Comparison of ENCODE assay signal across 1 cellular context in the genomic region with DNA sequence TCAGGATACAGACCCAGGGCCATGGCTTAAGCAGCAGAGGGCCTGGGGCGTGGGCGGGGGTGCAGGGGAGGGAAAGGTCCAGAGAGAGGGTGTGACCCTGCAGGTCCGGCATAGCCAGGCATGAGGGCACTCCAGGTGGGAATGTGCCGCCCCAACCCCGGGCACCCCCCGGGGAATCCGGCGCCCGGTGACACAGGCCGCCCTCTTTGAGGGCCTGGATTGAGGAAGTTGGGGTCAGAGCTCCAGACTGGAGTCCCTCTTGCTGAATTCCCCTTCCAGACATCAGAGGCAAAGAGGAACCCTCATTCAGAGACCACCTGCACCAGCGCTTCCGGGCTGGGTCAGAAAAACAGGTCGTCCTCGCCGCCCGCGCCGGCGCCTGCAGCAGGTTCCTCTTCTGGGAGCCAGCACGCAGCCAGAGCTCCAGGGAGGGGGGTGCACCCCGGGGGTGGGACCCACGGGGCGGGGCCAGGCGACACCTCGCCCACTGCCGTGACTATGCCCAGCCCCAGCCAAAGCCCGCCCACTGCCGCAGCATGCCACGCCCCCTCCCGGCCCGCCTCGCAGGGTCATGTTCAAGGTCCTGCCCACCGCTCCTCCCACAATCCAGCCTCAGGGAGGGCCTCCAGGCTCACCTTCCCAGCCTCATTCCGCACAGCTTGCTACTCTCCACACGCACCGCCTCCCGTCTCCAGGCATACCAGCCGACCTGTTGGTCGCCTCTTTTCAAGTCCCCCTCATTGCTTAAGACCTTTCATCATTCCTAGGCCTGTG.
TF ChIP-seq lines count a peak whose summit lies in the region.

No MANE protein-coding gene starts in this region.

TF ChIP-seq in H1, 55 proteins besides CTCF, POLR2A, EP300 and RAD21 (continued from another document):
- TF ChIP-seq TEAD4 (IDR thresholded peaks at IDR 0.05; ENCODE audit: low read depth, low read length) (peak; percentile 83), TAF7 (optimal IDR thresholded peaks at IDR 0.05; ENCODE audit: borderline replicate concordance, low read depth, low read length) (no peak), POLR2AphosphoS5 (IDR thresholded peaks at IDR 0.05; ENCODE audit: low read depth, low read length) (no peak; the same call in 1 of the 2 replicates), TCF12 (IDR thresholded peaks at IDR 0.05; ENCODE audit: low read depth, low read length) (no peak), NANOG (IDR thresholded peaks at IDR 0.05; ENCODE audit: insufficient read depth, low read depth, low read length, poor library complexity, severe bottlenecking) (peak; percentile 5), CBX8 (IDR thresholded peaks at IDR 0.05; ENCODE audit: borderline replicate concordance, low read depth, low read length) (no peak), CEBPB (IDR thresholded peaks at IDR 0.05; ENCODE audit: low read depth, low read length) (peak; percentile 35; the same call in 1 of the 2 replicates), POU5F1 (IDR thresholded peaks at IDR 0.05; ENCODE audit: low read depth, low read length) (no peak), RBBP5 (IDR thresholded peaks at IDR 0.05; ENCODE audit: borderline replicate concordance, low read depth, low read length) (peak; percentile 70; the same call in 1 of the 2 replicates), BRCA1 (IDR thresholded peaks at IDR 0.05; ENCODE audit: low read depth, low read length) (no peak), SP4 (IDR thresholded peaks at IDR 0.05; ENCODE audit: low read length) (peak; percentile 49; the same call in 1 of the 2 replicates), HDAC2 (IDR thresholded peaks at IDR 0.05; ENCODE audit: borderline replicate concordance in 1 of 2, low read depth in 2 of 2, low read length in 2 of 2) (no peak), FOSL1 (IDR thresholded peaks at IDR 0.05; ENCODE audit: insufficient read depth, low read depth, low read length) (no peak)
- TF ChIP-seq, protein P1, sequence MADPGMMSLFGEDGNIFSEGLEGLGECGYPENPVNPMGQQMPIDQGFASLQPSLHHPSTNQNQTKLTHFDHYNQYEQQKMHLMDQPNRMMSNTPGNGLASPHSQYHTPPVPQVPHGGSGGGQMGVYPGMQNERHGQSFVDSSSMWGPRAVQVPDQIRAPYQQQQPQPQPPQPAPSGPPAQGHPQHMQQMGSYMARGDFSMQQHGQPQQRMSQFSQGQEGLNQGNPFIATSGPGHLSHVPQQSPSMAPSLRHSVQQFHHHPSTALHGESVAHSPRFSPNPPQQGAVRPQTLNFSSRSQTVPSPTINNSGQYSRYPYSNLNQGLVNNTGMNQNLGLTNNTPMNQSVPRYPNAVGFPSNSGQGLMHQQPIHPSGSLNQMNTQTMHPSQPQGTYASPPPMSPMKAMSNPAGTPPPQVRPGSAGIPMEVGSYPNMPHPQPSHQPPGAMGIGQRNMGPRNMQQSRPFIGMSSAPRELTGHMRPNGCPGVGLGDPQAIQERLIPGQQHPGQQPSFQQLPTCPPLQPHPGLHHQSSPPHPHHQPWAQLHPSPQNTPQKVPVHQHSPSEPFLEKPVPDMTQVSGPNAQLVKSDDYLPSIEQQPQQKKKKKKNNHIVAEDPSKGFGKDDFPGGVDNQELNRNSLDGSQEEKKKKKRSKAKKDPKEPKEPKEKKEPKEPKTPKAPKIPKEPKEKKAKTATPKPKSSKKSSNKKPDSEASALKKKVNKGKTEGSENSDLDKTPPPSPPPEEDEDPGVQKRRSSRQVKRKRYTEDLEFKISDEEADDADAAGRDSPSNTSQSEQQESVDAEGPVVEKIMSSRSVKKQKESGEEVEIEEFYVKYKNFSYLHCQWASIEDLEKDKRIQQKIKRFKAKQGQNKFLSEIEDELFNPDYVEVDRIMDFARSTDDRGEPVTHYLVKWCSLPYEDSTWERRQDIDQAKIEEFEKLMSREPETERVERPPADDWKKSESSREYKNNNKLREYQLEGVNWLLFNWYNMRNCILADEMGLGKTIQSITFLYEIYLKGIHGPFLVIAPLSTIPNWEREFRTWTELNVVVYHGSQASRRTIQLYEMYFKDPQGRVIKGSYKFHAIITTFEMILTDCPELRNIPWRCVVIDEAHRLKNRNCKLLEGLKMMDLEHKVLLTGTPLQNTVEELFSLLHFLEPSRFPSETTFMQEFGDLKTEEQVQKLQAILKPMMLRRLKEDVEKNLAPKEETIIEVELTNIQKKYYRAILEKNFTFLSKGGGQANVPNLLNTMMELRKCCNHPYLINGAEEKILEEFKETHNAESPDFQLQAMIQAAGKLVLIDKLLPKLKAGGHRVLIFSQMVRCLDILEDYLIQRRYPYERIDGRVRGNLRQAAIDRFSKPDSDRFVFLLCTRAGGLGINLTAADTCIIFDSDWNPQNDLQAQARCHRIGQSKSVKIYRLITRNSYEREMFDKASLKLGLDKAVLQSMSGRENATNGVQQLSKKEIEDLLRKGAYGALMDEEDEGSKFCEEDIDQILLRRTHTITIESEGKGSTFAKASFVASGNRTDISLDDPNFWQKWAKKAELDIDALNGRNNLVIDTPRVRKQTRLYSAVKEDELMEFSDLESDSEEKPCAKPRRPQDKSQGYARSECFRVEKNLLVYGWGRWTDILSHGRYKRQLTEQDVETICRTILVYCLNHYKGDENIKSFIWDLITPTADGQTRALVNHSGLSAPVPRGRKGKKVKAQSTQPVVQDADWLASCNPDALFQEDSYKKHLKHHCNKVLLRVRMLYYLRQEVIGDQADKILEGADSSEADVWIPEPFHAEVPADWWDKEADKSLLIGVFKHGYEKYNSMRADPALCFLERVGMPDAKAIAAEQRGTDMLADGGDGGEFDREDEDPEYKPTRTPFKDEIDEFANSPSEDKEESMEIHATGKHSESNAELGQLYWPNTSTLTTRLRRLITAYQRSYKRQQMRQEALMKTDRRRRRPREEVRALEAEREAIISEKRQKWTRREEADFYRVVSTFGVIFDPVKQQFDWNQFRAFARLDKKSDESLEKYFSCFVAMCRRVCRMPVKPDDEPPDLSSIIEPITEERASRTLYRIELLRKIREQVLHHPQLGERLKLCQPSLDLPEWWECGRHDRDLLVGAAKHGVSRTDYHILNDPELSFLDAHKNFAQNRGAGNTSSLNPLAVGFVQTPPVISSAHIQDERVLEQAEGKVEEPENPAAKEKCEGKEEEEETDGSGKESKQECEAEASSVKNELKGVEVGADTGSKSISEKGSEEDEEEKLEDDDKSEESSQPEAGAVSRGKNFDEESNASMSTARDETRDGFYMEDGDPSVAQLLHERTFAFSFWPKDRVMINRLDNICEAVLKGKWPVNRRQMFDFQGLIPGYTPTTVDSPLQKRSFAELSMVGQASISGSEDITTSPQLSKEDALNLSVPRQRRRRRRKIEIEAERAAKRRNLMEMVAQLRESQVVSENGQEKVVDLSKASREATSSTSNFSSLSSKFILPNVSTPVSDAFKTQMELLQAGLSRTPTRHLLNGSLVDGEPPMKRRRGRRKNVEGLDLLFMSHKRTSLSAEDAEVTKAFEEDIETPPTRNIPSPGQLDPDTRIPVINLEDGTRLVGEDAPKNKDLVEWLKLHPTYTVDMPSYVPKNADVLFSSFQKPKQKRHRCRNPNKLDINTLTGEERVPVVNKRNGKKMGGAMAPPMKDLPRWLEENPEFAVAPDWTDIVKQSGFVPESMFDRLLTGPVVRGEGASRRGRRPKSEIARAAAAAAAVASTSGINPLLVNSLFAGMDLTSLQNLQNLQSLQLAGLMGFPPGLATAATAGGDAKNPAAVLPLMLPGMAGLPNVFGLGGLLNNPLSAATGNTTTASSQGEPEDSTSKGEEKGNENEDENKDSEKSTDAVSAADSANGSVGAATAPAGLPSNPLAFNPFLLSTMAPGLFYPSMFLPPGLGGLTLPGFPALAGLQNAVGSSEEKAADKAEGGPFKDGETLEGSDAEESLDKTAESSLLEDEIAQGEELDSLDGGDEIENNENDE (IDR thresholded peaks at IDR 0.05; ENCODE audit: insufficient replicate concordance, low read length): no peak
- TF ChIP-seq, protein P2, sequence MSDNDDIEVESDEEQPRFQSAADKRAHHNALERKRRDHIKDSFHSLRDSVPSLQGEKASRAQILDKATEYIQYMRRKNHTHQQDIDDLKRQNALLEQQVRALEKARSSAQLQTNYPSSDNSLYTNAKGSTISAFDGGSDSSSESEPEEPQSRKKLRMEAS (IDR thresholded peaks at IDR 0.05): peak; percentile 67
- TF ChIP-seq, protein P3, sequence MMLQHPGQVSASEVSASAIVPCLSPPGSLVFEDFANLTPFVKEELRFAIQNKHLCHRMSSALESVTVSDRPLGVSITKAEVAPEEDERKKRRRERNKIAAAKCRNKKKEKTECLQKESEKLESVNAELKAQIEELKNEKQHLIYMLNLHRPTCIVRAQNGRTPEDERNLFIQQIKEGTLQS (IDR thresholded peaks at IDR 0.05; ENCODE audit: insufficient read depth, low read depth, low read length): no peak
